In genomic region chr7:39833180-39833788, GRCh38 we compare ENCODE assay signal across 8 cellular contexts.
A peak's percentile ranks its signal among the peaks of the same experiment; 100 is the strongest.
DNase-seq lines count a peak whose midpoint lies in the region; TF ChIP-seq lines count a peak whose summit lies in the region.
"Not testable (repeated sequence)": the region's sequence is repeated elsewhere in the genome, so short reads cannot be mapped to it uniquely, and the experiment has no call there.

No MANE protein-coding gene starts in this region.

- not testable (repeated sequence) for H3K9ac ChIP-seq in parathyroid adenoma

- not testable (repeated sequence) for H3K27ac Mint-ChIP-seq in activated CD4-positive, alpha-beta memory T cell treated with anti-CD3 and anti-CD28 coated beads for 36 hours

- peaks cover 55% of the 10 kb centered on the region for H3K27me3 Mint-ChIP-seq in activated CD4-positive, alpha-beta memory T cell treated with anti-CD3 and anti-CD28 coated beads for 36 hours

- TF ChIP-seq POLR2A in testis (IDR thresholded peaks at IDR 0.05), result not testable (repeated sequence)

- peak; percentile 84 for DNase-seq in DMS53 (lab: John Stamatoyannopoulos, UW)
- DNase-seq in HL-60 (ENCODE audit: low read depth in 1 of 2, low spot score in 1 of 2), result peak in 1 of 2 experiments; percentile 29
- peak; percentile 29 for DNase-seq in NCI-H774 (lab: John Stamatoyannopoulos, UW)
- peak; percentile 58 for DNase-seq in activated CD4-positive, alpha-beta memory T cell treated with anti-CD3 and anti-CD28 coated beads for 36 hours
- DNase-seq in cerebellar cortex (ENCODE audit: low spot score), result peak; percentile 29
- DNase-seq in iPS DF 4.7 (ENCODE audit: extremely low read depth, low spot score), result peak; percentile 30
- DNase-seq in testis, result peak; percentile 54

- CTCF ChIA-PET in activated CD4-positive, alpha-beta memory T cell treated with anti-CD3 and anti-CD28 coated beads for 36 hours (lab: Charles Lee), result not testable (repeated sequence)

- 0% methylated on average over 38 to 71 of the region's 71 CpGs for WGBS in testis, 2 donors

- not testable (repeated sequence) for TF ChIP-seq CTCF in HL-60 (IDR thresholded peaks at IDR 0.05; ENCODE audit: insufficient read depth, low read length); parathyroid adenoma (IDR thresholded peaks at IDR 0.05)
- TF ChIP-seq CTCF in testis (IDR thresholded peaks at IDR 0.05), result peak in 1 of 3 experiments; percentile 15

- H3K4me3 ChIP-seq in HL-60 (replicated peaks; ENCODE audit: insufficient read depth, low read length) (peak overlapping the region; percentile 29), parathyroid adenoma (ENCODE audit: low read depth, low read length) (peak overlapping the region; percentile 40), testis (peak overlapping the region; percentile 43 to 61)

- intact Hi-C loops in activated CD4-positive, alpha-beta memory T cell treated with anti-CD3 and anti-CD28 coated beads for 36 hours (cut with micrococcal nuclease); testis (cut with DNase I; ENCODE audit: low total_unique reads): not testable (repeated sequence)

- H3K36me3 ChIP-seq in parathyroid adenoma (ENCODE audit: control insufficient read depth, insufficient read depth, low read length); testis (ENCODE audit: low read depth, missing control alignments): not testable (repeated sequence)

- not testable (repeated sequence) for H3K9me3 Mint-ChIP-seq in activated CD4-positive, alpha-beta memory T cell treated with anti-CD3 and anti-CD28 coated beads for 36 hours

- peak overlapping the region; percentile 56 for H3K4me2 ChIP-seq in parathyroid adenoma (ENCODE audit: low read length)

- POLR2A ChIA-PET in activated CD4-positive, alpha-beta memory T cell treated with anti-CD3 and anti-CD28 coated beads for 36 hours (lab: Charles Lee), result not testable (repeated sequence)

- H3K27ac ChIP-seq in HL-60 (replicated peaks); parathyroid adenoma; testis: not testable (repeated sequence)

- H3K9me3 ChIP-seq in parathyroid adenoma (ENCODE audit: control insufficient read depth, low read length); testis: not testable (repeated sequence)

- H3K79me2 ChIP-seq in parathyroid adenoma, result not testable (repeated sequence)

- not testable (repeated sequence) for H3K4me1 Mint-ChIP-seq in activated CD4-positive, alpha-beta memory T cell treated with anti-CD3 and anti-CD28 coated beads for 36 hours (ENCODE audit: low read depth)

- H3K36me3 Mint-ChIP-seq in activated CD4-positive, alpha-beta memory T cell treated with anti-CD3 and anti-CD28 coated beads for 36 hours, result not testable (repeated sequence)

- peaks cover 21% of the 10 kb centered on the region for H3K27me3 ChIP-seq in HL-60 (ENCODE audit: insufficient read depth, poor library complexity, severe bottlenecking)
- H3K27me3 ChIP-seq in parathyroid adenoma (ENCODE audit: control insufficient read depth, insufficient read depth, low read length); testis: not testable (repeated sequence)

- peak overlapping the region; percentile 84 for H2AFZ ChIP-seq in parathyroid adenoma

- H3K4me3 Mint-ChIP-seq in activated CD4-positive, alpha-beta memory T cell treated with anti-CD3 and anti-CD28 coated beads for 36 hours, result peak overlapping the region; percentile 15

- not testable (repeated sequence) for H3K4me1 ChIP-seq in parathyroid adenoma, testis
